Comparison of ENCODE assay signal across 8 cellular contexts in genomic region chr4:1347410-1347864, GRCh38. TPM values are rescaled to one million over a fixed set of nuclear protein-coding genes. Genes with fewer than 3 reads are reported as not detected.
DNase-seq lines count a peak whose midpoint lies in the region; ATAC-seq and TF ChIP-seq lines count a peak whose summit lies in the region.

No MANE protein-coding gene starts in this region.

- peak; percentile 73 for DNase-seq in BE2C
- peak; percentile 23 for DNase-seq in NT2/D1 (ENCODE audit: low read depth, low spot score)
- peak; percentile 45 for DNase-seq in activated naive CD4-positive, alpha-beta T cell treated with anti-CD3 and anti-CD28 coated beads, Interleukin-2, amount 50 U/mL, for 16 hours
- peak; percentile 71 for DNase-seq in glutamatergic neuron
- peak; percentile 38 for DNase-seq in omental fat pad (ENCODE audit: low spot score)
- no peak for DNase-seq in vagina (ENCODE audit: extremely low spot score in 2 of 2)

- intact Hi-C loops in vagina (cut with DNase I) = loop anchor here (1.0 kb wide), 1 partner anchor 99 kb away; no protein-coding TSS in a partner anchor

- peak overlapping the region; percentile 92 for H3K27ac Mint-ChIP-seq in glutamatergic neuron (ENCODE audit: unreplicated experiment)

- H3K4me3 Mint-ChIP-seq in glutamatergic neuron (ENCODE audit: unreplicated experiment) = peak overlapping the region; percentile 86

- H3K36me3 Mint-ChIP-seq in glutamatergic neuron (ENCODE audit: unreplicated experiment) = peaks cover 8% of the 10 kb centered on the region

- no peaks in the 10 kb centered on the region for H3K4me1 ChIP-seq in BE2C
- peaks cover 21% of the 10 kb centered on the region for H3K4me1 ChIP-seq in NT2/D1 (ENCODE audit: insufficient read depth, insufficient read length)
- peaks cover 41% of the 10 kb centered on the region for H3K4me1 ChIP-seq in vagina

- ATAC-seq in GM18867 (IDR thresholded peaks at IDR 0.05; ENCODE audit: unreplicated experiment) = peak; percentile 29
- ATAC-seq in HG03066 (IDR thresholded peaks at IDR 0.05; ENCODE audit: low read depth, unreplicated experiment) = peak; percentile 25
- ATAC-seq in omental fat pad (ENCODE audit: low FRiP score) = peak; percentile 60

- peaks cover 16% of the 10 kb centered on the region for H3K4me1 Mint-ChIP-seq in glutamatergic neuron (ENCODE audit: low read depth, unreplicated experiment)

- peak overlapping the region; percentile 92 for H3K9ac ChIP-seq in NT2/D1 (ENCODE audit: insufficient read length, low read depth)

- H3K36me3 ChIP-seq in BE2C (no peaks in the 10 kb centered on the region), NT2/D1 (ENCODE audit: insufficient read depth, insufficient read length, low read length) (peaks cover 34% of the 10 kb centered on the region), vagina (peaks cover 0 to 13% of the 10 kb centered on the region in 2 donors)

- H3K4me3 ChIP-seq in BE2C (ENCODE audit: low read depth, low read length) = peak overlapping the region; percentile 72
- peak overlapping the region; percentile 85 for H3K4me3 ChIP-seq in NT2/D1 (ENCODE audit: insufficient read length, low read depth)
- H3K4me3 ChIP-seq in vagina = peak overlapping the region; percentile 76 to 96

- peaks cover 14% of the 10 kb centered on the region for H3K27me3 Mint-ChIP-seq in glutamatergic neuron (ENCODE audit: unreplicated experiment)

- H3K9me3 Mint-ChIP-seq in glutamatergic neuron (ENCODE audit: unreplicated experiment) = peaks cover 8% of the 10 kb centered on the region

- no peak for TF ChIP-seq CTCF in BE2C (IDR thresholded peaks at IDR 0.05; ENCODE audit: low read depth, low read length)
- TF ChIP-seq CTCF in glutamatergic neuron (IDR thresholded peaks at IDR 0.05; ENCODE audit: partially characterized antibody, unreplicated experiment) = no peak
- no peak for TF ChIP-seq CTCF in omental fat pad (IDR thresholded peaks at IDR 0.05)
- no peak for TF ChIP-seq CTCF in vagina (IDR thresholded peaks at IDR 0.05)

- H3K27ac ChIP-seq in vagina = peak overlapping the region; percentile 94

- TF ChIP-seq POLR2A in vagina (IDR thresholded peaks at IDR 0.05) = no peak

- H3K9me3 ChIP-seq in BE2C (no peaks in the 10 kb centered on the region), NT2/D1 (ENCODE audit: insufficient read depth, low read length) (no peaks in the 10 kb centered on the region), vagina (no peaks in the 10 kb centered on the region)

- H3K27me3 ChIP-seq in BE2C (no peaks in the 10 kb centered on the region), NT2/D1 (ENCODE audit: insufficient read depth, insufficient read length) (no peaks in the 10 kb centered on the region), vagina (no peaks in the 10 kb centered on the region)

RNA-seq across cellular contexts. Expression of gene UVSSA, which starts 0.4 kb away (rescaled TPM):
- 32.7 TPM for polyA plus RNA-seq in BE2C (2012; ENCODE audit: insufficient read depth, insufficient read length, low read depth)
- total RNA-seq in glutamatergic neuron (ENCODE audit: unreplicated experiment) (33.9 TPM), omental fat pad (10 to 100 TPM; 10.2 to 28.2 (median 13.0) TPM), vagina (25.5 TPM)

RNA-seq across cellular contexts. Expression of gene MAEA, which starts 57.7 kb away (rescaled TPM):
- 247 TPM for polyA plus RNA-seq in BE2C (2012; ENCODE audit: insufficient read depth, insufficient read length, low read depth)
- total RNA-seq in glutamatergic neuron (ENCODE audit: unreplicated experiment) = 77.2 TPM
- 10 to 100 TPM; 38.8 to 71.2 (median 51.8) TPM for total RNA-seq in omental fat pad
- 103 TPM for total RNA-seq in vagina

RNA-seq across cellular contexts. Expression of gene NKX1-1, which starts 58.8 kb away (rescaled TPM):
- not detected for polyA plus RNA-seq in BE2C (2012; ENCODE audit: insufficient read depth, insufficient read length, low read depth)
- not detected for total RNA-seq in glutamatergic neuron (ENCODE audit: unreplicated experiment)
- total RNA-seq in omental fat pad = not detected
- not detected for total RNA-seq in vagina

Comparison
In these comparisons a context has a peak if more than half of its experiments do, and no peak if none do; other contexts are left out.
1. DNase-seq: peak in BE2C (single experiment), NT2/D1 (single experiment), activated naive CD4-positive, alpha-beta T cell treated with anti-CD3 and anti-CD28 coated beads, Interleukin-2, amount 50 U/mL, for 16 hours (single experiment), glutamatergic neuron (single experiment) and omental fat pad (single experiment); none in vagina (0 of 2).
2. Peak in every context shown above with its lines, with median percentiles within 50 percentile points of each other: H3K4me3 ChIP-seq and ATAC-seq.